ENCODE assay signal across 1 cellular context in genomic region chr1:8663915-8664331, GRCh38.
A peak's percentile ranks its signal among the peaks of the same experiment; 100 is the strongest.
TF ChIP-seq lines count a peak whose summit lies in the region.

No MANE protein-coding gene starts in this region.

TF ChIP-seq in HepG2, 621 proteins besides CTCF, POLR2A, EP300 and RAD21 (continued from another document and continues in another):
- TF ChIP-seq, protein P1, sequence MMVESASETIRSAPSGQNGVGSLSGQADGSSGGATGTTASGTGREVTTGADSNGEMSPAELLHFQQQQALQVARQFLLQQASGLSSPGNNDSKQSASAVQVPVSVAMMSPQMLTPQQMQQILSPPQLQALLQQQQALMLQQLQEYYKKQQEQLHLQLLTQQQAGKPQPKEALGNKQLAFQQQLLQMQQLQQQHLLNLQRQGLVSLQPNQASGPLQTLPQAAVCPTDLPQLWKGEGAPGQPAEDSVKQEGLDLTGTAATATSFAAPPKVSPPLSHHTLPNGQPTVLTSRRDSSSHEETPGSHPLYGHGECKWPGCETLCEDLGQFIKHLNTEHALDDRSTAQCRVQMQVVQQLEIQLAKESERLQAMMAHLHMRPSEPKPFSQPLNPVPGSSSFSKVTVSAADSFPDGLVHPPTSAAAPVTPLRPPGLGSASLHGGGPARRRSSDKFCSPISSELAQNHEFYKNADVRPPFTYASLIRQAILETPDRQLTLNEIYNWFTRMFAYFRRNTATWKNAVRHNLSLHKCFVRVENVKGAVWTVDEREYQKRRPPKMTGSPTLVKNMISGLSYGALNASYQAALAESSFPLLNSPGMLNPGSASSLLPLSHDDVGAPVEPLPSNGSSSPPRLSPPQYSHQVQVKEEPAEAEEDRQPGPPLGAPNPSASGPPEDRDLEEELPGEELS (CRISPR knock-in tag; IDR thresholded peaks at IDR 0.05): peak; percentile 68; the same call in 1 of the 2 replicates
- TF ChIP-seq ZNF136 (CRISPR knock-in tag; IDR thresholded peaks at IDR 0.05; ENCODE audit: low read depth) (0 out of 2 replicates have a peak, but pooled peaks have one; percentile 54), NR2F6 (IDR thresholded peaks at IDR 0.05) (peak; percentile 49), NR2F6 (CRISPR knock-in tag; IDR thresholded peaks at IDR 0.05) (0 out of 2 replicates have a peak, but pooled peaks have one; percentile 10), ONECUT2 (CRISPR knock-in tag; IDR thresholded peaks at IDR 0.05) (peak; percentile 72), JUN (CRISPR knock-in tag; IDR thresholded peaks at IDR 0.05) (peak; percentile 72), ZNF574 (CRISPR knock-in tag; IDR thresholded peaks at IDR 0.05) (0 out of 2 replicates have a peak, but pooled peaks have one; percentile 18), DNMT1 (CRISPR knock-in tag; IDR thresholded peaks at IDR 0.05) (no peak), KMT2A (CRISPR knock-in tag; IDR thresholded peaks at IDR 0.05) (peak; percentile 57; the same call in 1 of the 2 replicates), ZNF609 (CRISPR knock-in tag; IDR thresholded peaks at IDR 0.05; ENCODE audit: borderline replicate concordance) (peak; percentile 68; the same call in 1 of the 2 replicates), ZNF619 (CRISPR knock-in tag; IDR thresholded peaks at IDR 0.05) (0 out of 2 replicates have a peak, but pooled peaks have one; percentile 52), HNF4G (IDR thresholded peaks at IDR 0.05; ENCODE audit: borderline replicate concordance, low read depth, low read length) (peak; percentile 77), HNF4G (CRISPR knock-in tag; IDR thresholded peaks at IDR 0.05; ENCODE audit: borderline replicate concordance, low read depth) (no peak), FOXA3 (CRISPR knock-in tag; IDR thresholded peaks at IDR 0.05) (peak; percentile 66), NCOA2 (CRISPR knock-in tag; IDR thresholded peaks at IDR 0.05) (peak; percentile 69; the same call in 1 of the 2 replicates), ISL2 (CRISPR knock-in tag; IDR thresholded peaks at IDR 0.05) (peak; percentile 70; the same call in 1 of the 2 replicates), SOX13 (IDR thresholded peaks at IDR 0.05) (no peak), SOX13 (CRISPR knock-in tag; conservative IDR thresholded peaks at IDR 0.05 in 1 of 2, IDR thresholded peaks at IDR 0.05 in 1 of 2) (peak in 1 of 2 experiments; percentile 49; a peak in 2 of 4 replicates), MLX (CRISPR knock-in tag; IDR thresholded peaks at IDR 0.05) (no peak), NRL (CRISPR knock-in tag; IDR thresholded peaks at IDR 0.05; ENCODE audit: borderline replicate concordance) (no peak), RARA (CRISPR knock-in tag; IDR thresholded peaks at IDR 0.05) (peak; percentile 67), ZNF580 (CRISPR knock-in tag; IDR thresholded peaks at IDR 0.05; ENCODE audit: borderline replicate concordance, low read depth) (0 out of 2 replicates have a peak, but pooled peaks have one; percentile 5), ETV5 (CRISPR knock-in tag; IDR thresholded peaks at IDR 0.05; ENCODE audit: borderline replicate concordance) (peak; percentile 88), ZNF850 (CRISPR knock-in tag; conservative IDR thresholded peaks at IDR 0.05) (no peak), CEBPB (IDR thresholded peaks at IDR 0.05; ENCODE audit: borderline replicate concordance, low read depth, low read length) (peak; percentile 37; the same call in 1 of the 2 replicates), ZNF382 (CRISPR knock-in tag; IDR thresholded peaks at IDR 0.05; ENCODE audit: borderline replicate concordance) (no peak), UBTF (CRISPR knock-in tag; IDR thresholded peaks at IDR 0.05) (peak; percentile 36; the same call in 1 of the 2 replicates), IRF1 (CRISPR knock-in tag; IDR thresholded peaks at IDR 0.05; ENCODE audit: low read depth) (0 out of 2 replicates have a peak, but pooled peaks have one; percentile 76), BHLHE40 (IDR thresholded peaks at IDR 0.05; ENCODE audit: low read length) (no peak), ZMYM2 (CRISPR knock-in tag; IDR thresholded peaks at IDR 0.05) (peak; percentile 87), ZNF678 (CRISPR knock-in tag; IDR thresholded peaks at IDR 0.05) (0 out of 2 replicates have a peak, but pooled peaks have one; percentile 49), PAX8 (CRISPR knock-in tag; IDR thresholded peaks at IDR 0.05; ENCODE audit: borderline replicate concordance) (no peak), ZNF235 (CRISPR knock-in tag; IDR thresholded peaks at IDR 0.05; ENCODE audit: borderline replicate concordance) (no peak)
- TF ChIP-seq, protein P2, sequence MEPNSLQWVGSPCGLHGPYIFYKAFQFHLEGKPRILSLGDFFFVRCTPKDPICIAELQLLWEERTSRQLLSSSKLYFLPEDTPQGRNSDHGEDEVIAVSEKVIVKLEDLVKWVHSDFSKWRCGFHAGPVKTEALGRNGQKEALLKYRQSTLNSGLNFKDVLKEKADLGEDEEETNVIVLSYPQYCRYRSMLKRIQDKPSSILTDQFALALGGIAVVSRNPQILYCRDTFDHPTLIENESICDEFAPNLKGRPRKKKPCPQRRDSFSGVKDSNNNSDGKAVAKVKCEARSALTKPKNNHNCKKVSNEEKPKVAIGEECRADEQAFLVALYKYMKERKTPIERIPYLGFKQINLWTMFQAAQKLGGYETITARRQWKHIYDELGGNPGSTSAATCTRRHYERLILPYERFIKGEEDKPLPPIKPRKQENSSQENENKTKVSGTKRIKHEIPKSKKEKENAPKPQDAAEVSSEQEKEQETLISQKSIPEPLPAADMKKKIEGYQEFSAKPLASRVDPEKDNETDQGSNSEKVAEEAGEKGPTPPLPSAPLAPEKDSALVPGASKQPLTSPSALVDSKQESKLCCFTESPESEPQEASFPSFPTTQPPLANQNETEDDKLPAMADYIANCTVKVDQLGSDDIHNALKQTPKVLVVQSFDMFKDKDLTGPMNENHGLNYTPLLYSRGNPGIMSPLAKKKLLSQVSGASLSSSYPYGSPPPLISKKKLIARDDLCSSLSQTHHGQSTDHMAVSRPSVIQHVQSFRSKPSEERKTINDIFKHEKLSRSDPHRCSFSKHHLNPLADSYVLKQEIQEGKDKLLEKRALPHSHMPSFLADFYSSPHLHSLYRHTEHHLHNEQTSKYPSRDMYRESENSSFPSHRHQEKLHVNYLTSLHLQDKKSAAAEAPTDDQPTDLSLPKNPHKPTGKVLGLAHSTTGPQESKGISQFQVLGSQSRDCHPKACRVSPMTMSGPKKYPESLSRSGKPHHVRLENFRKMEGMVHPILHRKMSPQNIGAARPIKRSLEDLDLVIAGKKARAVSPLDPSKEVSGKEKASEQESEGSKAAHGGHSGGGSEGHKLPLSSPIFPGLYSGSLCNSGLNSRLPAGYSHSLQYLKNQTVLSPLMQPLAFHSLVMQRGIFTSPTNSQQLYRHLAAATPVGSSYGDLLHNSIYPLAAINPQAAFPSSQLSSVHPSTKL (CRISPR knock-in tag; IDR thresholded peaks at IDR 0.05): peak; percentile 65
- TF ChIP-seq, protein P3, sequence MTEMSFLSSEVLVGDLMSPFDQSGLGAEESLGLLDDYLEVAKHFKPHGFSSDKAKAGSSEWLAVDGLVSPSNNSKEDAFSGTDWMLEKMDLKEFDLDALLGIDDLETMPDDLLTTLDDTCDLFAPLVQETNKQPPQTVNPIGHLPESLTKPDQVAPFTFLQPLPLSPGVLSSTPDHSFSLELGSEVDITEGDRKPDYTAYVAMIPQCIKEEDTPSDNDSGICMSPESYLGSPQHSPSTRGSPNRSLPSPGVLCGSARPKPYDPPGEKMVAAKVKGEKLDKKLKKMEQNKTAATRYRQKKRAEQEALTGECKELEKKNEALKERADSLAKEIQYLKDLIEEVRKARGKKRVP (CRISPR knock-in tag; IDR thresholded peaks at IDR 0.05): peak in 1 of 2 experiments; percentile 50; a peak in 2 of 4 replicates
